In the genomic region with DNA sequence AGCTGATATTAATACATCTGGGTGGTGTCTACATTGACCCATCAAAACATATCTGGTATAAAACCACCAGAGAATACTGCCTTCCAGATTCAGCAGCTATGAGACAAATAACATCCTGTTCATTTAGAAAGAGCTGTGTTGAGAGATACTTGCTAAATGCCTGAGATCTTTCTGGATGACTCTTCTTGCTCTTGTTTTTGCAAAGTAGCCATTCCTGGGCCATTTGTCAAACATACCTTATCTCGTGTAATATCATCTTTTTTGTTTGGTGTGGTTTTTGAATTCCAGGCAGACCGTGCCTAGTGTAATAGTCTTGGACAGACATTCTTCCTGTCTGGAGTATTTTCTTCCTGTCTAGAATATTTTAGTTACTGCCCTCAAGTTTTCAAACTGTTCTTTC, we compare ENCODE assay signal across 10 cellular contexts.
DNase-seq lines count a peak whose midpoint lies in the region; ATAC-seq and TF ChIP-seq lines count a peak whose summit lies in the region.
"Had no signal": no experiment of that assay in that cellular context is flagged by ENCODE, and none has a peak within 500 bp of the region (broad histone marks: within the 10 kb centered on the region; RNA-seq: fewer than 3 reads in every experiment).

No MANE protein-coding gene starts in this region.

- no peak overlapping the region for H3K14ac ChIP-seq in IMR-90 (replicated peaks; ENCODE audit: low read depth, low read length)

- H2BK20ac ChIP-seq in IMR-90 (ENCODE audit: low read depth, low read length), result no peak overlapping the region

- no peaks in the 10 kb centered on the region for H3K9me1 ChIP-seq in IMR-90 (ENCODE audit: insufficient read depth, low read length)

- H3K4me3 ChIP-seq in IMR-90 (ENCODE audit: insufficient read depth, low read depth, low read length), result no peak overlapping the region
- H3K4me3 ChIP-seq in testis, result no peak overlapping the region
- no peak overlapping the region for H3K4me3 ChIP-seq in mucosa of descending colon
- H3K4me3 ChIP-seq: cardiac muscle cell had no signal

- no peak overlapping the region for H3K27ac Mint-ChIP-seq in natural killer cell

- no peak overlapping the region for H3K4me3 Mint-ChIP-seq in natural killer cell

- H3K36me3 Mint-ChIP-seq in natural killer cell, result no peaks in the 10 kb centered on the region

- no peak overlapping the region for H2BK120ac ChIP-seq in IMR-90 (ENCODE audit: low read depth, low read length)

- TF ChIP-seq RAD21 in IMR-90 (IDR thresholded peaks at IDR 0.05; ENCODE audit: low read length), result no peak

- no peak for TF ChIP-seq POLR2A in IMR-90 (IDR thresholded peaks at IDR 0.05; ENCODE audit: low read depth, low read length)
- no peak for TF ChIP-seq POLR2A in testis (IDR thresholded peaks at IDR 0.05)

- H4K20me1 ChIP-seq in IMR-90 (ENCODE audit: insufficient read depth, low read length), result no peaks in the 10 kb centered on the region

- H3K18ac ChIP-seq in IMR-90 (ENCODE audit: low read depth, low read length), result no peak overlapping the region

- H4K5ac ChIP-seq in IMR-90 (ENCODE audit: low read depth, low read length), result no peak overlapping the region

- H3K9me3 Mint-ChIP-seq in natural killer cell, result no peaks in the 10 kb centered on the region

- no peak overlapping the region for H2BK15ac ChIP-seq in IMR-90 (ENCODE audit: low read depth, low read length)

- TF ChIP-seq CTCF in IMR-90 (conservative IDR thresholded peaks at IDR 0.05; ENCODE audit: low read depth, low read length) (no peak), testis (IDR thresholded peaks at IDR 0.05) (no peak), mucosa of descending colon (IDR thresholded peaks at IDR 0.05) (no peak), natural killer cell (IDR thresholded peaks at IDR 0.05) (no peak)

- H4K91ac ChIP-seq in IMR-90 (ENCODE audit: insufficient read depth, low read depth, low read length), result no peak overlapping the region

- no peak overlapping the region for H2AFZ ChIP-seq in IMR-90 (replicated peaks; ENCODE audit: low read length, poor library complexity)

- no peak overlapping the region for H4K8ac ChIP-seq in IMR-90 (ENCODE audit: low read depth in 2 of 2, low read length in 2 of 2)

- no peak overlapping the region for H3K56ac ChIP-seq in IMR-90 (ENCODE audit: extremely low read depth, insufficient read depth, low read length)

- no peaks in the 10 kb centered on the region for H3K79me1 ChIP-seq in IMR-90 (ENCODE audit: low read depth in 1 of 2, low read length in 2 of 2)

- WGBS in IMR-90 (ENCODE audit: extremely low coverage in 2 of 2, insufficient read length in 1 of 2), 2 experiments, result no CpG with 5 or more reads among the region's 2 CpGs
- 26 to 29% methylated on average over 2 of the region's 2 CpGs for WGBS in testis, 2 donors

- H3K9ac ChIP-seq in IMR-90 (ENCODE audit: low read depth, low read length), result no peak overlapping the region

- no peak overlapping the region for H3K27ac ChIP-seq in IMR-90 (ENCODE audit: insufficient read depth, low read length)
- peak overlapping the region; percentile 73 for H3K27ac ChIP-seq in cingulate gyrus (ENCODE audit: low read depth, low read length)
- peak overlapping the region; percentile 66 for H3K27ac ChIP-seq in layer of hippocampus (ENCODE audit: low read depth, low read length)
- H3K27ac ChIP-seq in testis, result peak overlapping the region; percentile 61 to 69
- H3K27ac ChIP-seq: cardiac muscle cell had no signal

- no TSS peak for BruUV-seq in IMR-90 (replicated peaks; lab: Mats Ljungman, UMichigan)

- in situ Hi-C loops in IMR-90 (cut with MboI; ENCODE audit: low sequenced_read_pairs), result no loop called here

- no peak overlapping the region for H3K4ac ChIP-seq in IMR-90 (ENCODE audit: low read depth, low read length)

- no peak overlapping the region for H3K23ac ChIP-seq in IMR-90 (ENCODE audit: low read depth, low read length)

- no peak overlapping the region for H3K4me2 ChIP-seq in IMR-90 (ENCODE audit: low read depth, low read length)

- dilution Hi-C loops in IMR-90 (cut with HindIII; ENCODE audit: low sequenced_read_pairs, unreplicated experiment), result no loop called here

- ATAC-seq in IMR-90 (ENCODE audit: low read depth) (no peak; the same call in 1 of the 2 replicates), HG03097 (IDR thresholded peaks at IDR 0.05; ENCODE audit: low FRiP score, unreplicated experiment) (no peak), mucosa of descending colon (no peak), natural killer cell (no peak)

- no peaks in the 10 kb centered on the region for H3K27me3 Mint-ChIP-seq in natural killer cell (ENCODE audit: low read depth in 2 of 2)

- POLR2A ChIA-PET in IMR-90 (lab: Charles Lee; ENCODE audit: unreplicated experiment), result no interaction called here

- CTCF ChIA-PET in IMR-90 (lab: Yijun Ruan, JAX), result no interaction called here

- no peaks in the 10 kb centered on the region for H3K27me3 ChIP-seq in IMR-90 (ENCODE audit: control insufficient read depth, insufficient read depth, low read length)
- H3K27me3 ChIP-seq in layer of hippocampus (ENCODE audit: control insufficient read depth, insufficient read depth, low read length), result no peaks in the 10 kb centered on the region
- no peaks in the 10 kb centered on the region for H3K27me3 ChIP-seq in testis
- H3K27me3 ChIP-seq: cardiac muscle cell had no signal

- H2BK5ac ChIP-seq in IMR-90 (ENCODE audit: low read depth, low read length, poor library complexity, severe bottlenecking), result no peak overlapping the region

- no peak overlapping the region for H2AK5ac ChIP-seq in IMR-90 (ENCODE audit: low read depth, low read length)

- H3K9me3 ChIP-seq in IMR-90 (ENCODE audit: control insufficient read depth, insufficient read depth, low read length), result no peaks in the 10 kb centered on the region
- H3K9me3 ChIP-seq in testis, result no peaks in the 10 kb centered on the region
- H3K9me3 ChIP-seq in mucosa of descending colon, result no peaks in the 10 kb centered on the region

- H3K4me1 ChIP-seq in IMR-90 (ENCODE audit: control insufficient read depth, insufficient read depth, low read length) (no peaks in the 10 kb centered on the region), testis (peaks cover 32% of the 10 kb centered on the region), mucosa of descending colon (ENCODE audit: low read depth) (peaks cover 9% of the 10 kb centered on the region)

- DNase-seq in IMR-90, result peak; percentile 24
- DNase-seq in testis, result no peak
- DNase-seq in mucosa of descending colon, result no peak
- no peak for DNase-seq in DMS79 treated with DMSO at 0.1 percent for 48 hours (lab: John Stamatoyannopoulos, UW)
- DNase-seq in natural killer cell, result no peak
- DNase-seq: DMS153 had no signal

- intact Hi-C loops in IMR-90 (cut with micrococcal nuclease) (loop anchor here (10.0 kb wide), 1 partner anchor 1504 kb away; no protein-coding TSS in a partner anchor), testis (cut with DNase I; ENCODE audit: low total_unique reads) (no loop called here), mucosa of descending colon (cut with DNase I, micrococcal nuclease) (no loop called here), natural killer cell (cut with micrococcal nuclease) (no loop called here)

- H3K36me3 ChIP-seq in IMR-90 (ENCODE audit: control insufficient read depth, insufficient read depth, low read length), result no peaks in the 10 kb centered on the region
- no peaks in the 10 kb centered on the region for H3K36me3 ChIP-seq in testis (ENCODE audit: low read depth, missing control alignments)
- no peaks in the 10 kb centered on the region for H3K36me3 ChIP-seq in mucosa of descending colon (ENCODE audit: low read depth)
- H3K36me3 ChIP-seq: cardiac muscle cell had no signal

- peaks cover 8 to 13% of the 10 kb centered on the region in 2 donors for H3K4me1 Mint-ChIP-seq in natural killer cell

- H2AK9ac ChIP-seq in IMR-90 (replicated peaks; ENCODE audit: low read depth, low read length, poor library complexity), result no peak overlapping the region

TF ChIP-seq in IMR-90, 13 proteins besides CTCF, POLR2A, EP300 and RAD21:
- TF ChIP-seq BHLHE40 (IDR thresholded peaks at IDR 0.05; ENCODE audit: low read depth, low read length) (peak; percentile 79), RCOR1 (IDR thresholded peaks at IDR 0.05; ENCODE audit: insufficient replicate concordance, low read length) (no peak), FOS (IDR thresholded peaks at IDR 0.05; ENCODE audit: low read depth, low read length) (no peak), MAZ (IDR thresholded peaks at IDR 0.05; ENCODE audit: borderline replicate concordance, low read depth, low read length) (no peak)
- TF ChIP-seq, protein P1, sequence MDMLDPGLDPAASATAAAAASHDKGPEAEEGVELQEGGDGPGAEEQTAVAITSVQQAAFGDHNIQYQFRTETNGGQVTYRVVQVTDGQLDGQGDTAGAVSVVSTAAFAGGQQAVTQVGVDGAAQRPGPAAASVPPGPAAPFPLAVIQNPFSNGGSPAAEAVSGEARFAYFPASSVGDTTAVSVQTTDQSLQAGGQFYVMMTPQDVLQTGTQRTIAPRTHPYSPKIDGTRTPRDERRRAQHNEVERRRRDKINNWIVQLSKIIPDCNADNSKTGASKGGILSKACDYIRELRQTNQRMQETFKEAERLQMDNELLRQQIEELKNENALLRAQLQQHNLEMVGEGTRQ (IDR thresholded peaks at IDR 0.05; ENCODE audit: low read depth, low read length), result no peak
TF ChIP-seq in IMR-90: peak in this region for 1.
